Comparison of ENCODE assay signal across 9 cellular contexts in genomic region chr14:105475269-105475915, GRCh38. TPM values are rescaled to one million over a fixed set of nuclear protein-coding genes. Genes with fewer than 3 reads are reported as not detected.
DNase-seq lines count a peak whose midpoint lies in the region; ATAC-seq and TF ChIP-seq lines count a peak whose summit lies in the region.
"Had no signal": no experiment of that assay in that cellular context is flagged by ENCODE, and none has a peak within 500 bp of the region (broad histone marks: within the 10 kb centered on the region; RNA-seq: fewer than 3 reads in every experiment).

No MANE protein-coding gene starts in this region.

- TF ChIP-seq POLR2A in prostate gland (IDR thresholded peaks at IDR 0.05), result peak; percentile 35

- no peak overlapping the region for H3K27ac Mint-ChIP-seq in GM23338

- CTCF ChIA-PET in SK-N-SH (lab: Yijun Ruan, JAX) (interaction anchor here (1.2 to 3.1 kb wide), 4 partner anchors 11 to 24 kb away, joined by 4 to 34 read pairs (median 9); partner anchors contain the start of genes CRIP1 and TEDC1), GM10248 (lab: Yijun Ruan, JAX) (interaction anchor here (2.7 kb wide), 1 partner anchor 14 kb away, joined by 10 read pairs; no protein-coding TSS in a partner anchor)

- TF ChIP-seq CTCF in GM23338 (conservative IDR thresholded peaks at IDR 0.05; ENCODE audit: low read depth in 2 of 2) (no peak), SK-N-SH (IDR thresholded peaks at IDR 0.05) (no peak), prostate gland (IDR thresholded peaks at IDR 0.05) (no peak), GM10248 (IDR thresholded peaks at IDR 0.05; ENCODE audit: control extremely low read depth, extremely low read depth, low read depth, missing control alignments) (no peak)

- peak overlapping the region; percentile 70 for H3K4me3 ChIP-seq in GM23338
- peak overlapping the region; percentile 92 to 96 for H3K4me3 ChIP-seq in SK-N-SH (ENCODE audit: low read depth in 2 of 2, low read length in 1 of 2)
- peak overlapping the region; percentile 50 to 73 for H3K4me3 ChIP-seq in prostate gland

- H3K4me3 Mint-ChIP-seq in GM23338, result peak overlapping the region; percentile 59; the same call in 2 of the 3 replicates

- 15% methylated on average over 9 of the region's 39 CpGs for WGBS in SK-N-SH (ENCODE audit: low lambda C conversion rate)
- WGBS in prostate gland, result 4% methylated on average over 32 of the region's 39 CpGs

- H3K9me3 ChIP-seq in SK-N-SH (no peaks in the 10 kb centered on the region), prostate gland (no peaks in the 10 kb centered on the region)

- H3K36me3 ChIP-seq in GM23338 (ENCODE audit: insufficient read depth) (no peaks in the 10 kb centered on the region), SK-N-SH (replicated peaks in 1 of 2; ENCODE audit: control insufficient read depth in 1 of 2, insufficient read depth in 2 of 2, low read length in 1 of 2) (peaks cover 0 to 6% of the 10 kb centered on the region in 2 experiments), prostate gland (no peaks in the 10 kb centered on the region)

- no peak for TF ChIP-seq RAD21 in SK-N-SH (IDR thresholded peaks at IDR 0.05; ENCODE audit: low read length)

- H4K20me1 ChIP-seq in GM23338 (replicated peaks; ENCODE audit: insufficient read depth) (no peaks in the 10 kb centered on the region; the same call in 1 of the 2 replicates), SK-N-SH (ENCODE audit: insufficient read depth) (peaks cover 6% of the 10 kb centered on the region; the same call in 1 of the 2 replicates)

- peak overlapping the region; percentile 78 for H3K4me2 ChIP-seq in GM23338
- peak overlapping the region; percentile 96 for H3K4me2 ChIP-seq in SK-N-SH

- no peaks in the 10 kb centered on the region for H3K9me3 Mint-ChIP-seq in GM23338

- DNase-seq in GM23338 (ENCODE audit: low spot score), result peak; percentile 44
- DNase-seq in SK-N-SH, result no peak
- peak; percentile 30 for DNase-seq in globus pallidus (ENCODE audit: low spot score)
- no peak for DNase-seq in prostate gland (ENCODE audit: low spot score)
- no peak for DNase-seq in MV-4-11 (lab: John Stamatoyannopoulos, UW)
- no peak for DNase-seq in NK-92 treated with Interleukin-12 subunit alpha and Interleukin-12 subunit beta, amount 100 ng/mL, for 24 hours (lab: John Stamatoyannopoulos, UW)
- no peak for DNase-seq in GM10248 (ENCODE audit: extremely low spot score)

- ATAC-seq in GM23338 (no peak), GM21447 (IDR thresholded peaks at IDR 0.05; ENCODE audit: unreplicated experiment) (no peak)

- 0 out of 4 replicates have a peak, but pooled peaks of 1 of the 2 experiments have one; percentile 7 for TF ChIP-seq EP300 in SK-N-SH (IDR thresholded peaks at IDR 0.05; ENCODE audit: borderline replicate concordance in 1 of 2, low read depth in 1 of 2, low read length in 1 of 2)

- H3K4me1 Mint-ChIP-seq in GM23338, result peaks cover 9% of the 10 kb centered on the region; the same call in 2 of the 3 replicates

- H3K9ac ChIP-seq in SK-N-SH, result peak overlapping the region; percentile 99

- no peaks in the 10 kb centered on the region for H3K79me2 ChIP-seq in GM23338 (replicated peaks; ENCODE audit: insufficient read depth)
- H3K79me2 ChIP-seq in SK-N-SH (ENCODE audit: insufficient read depth), result peaks cover 32% of the 10 kb centered on the region

- H3K27me3 ChIP-seq in GM23338 (ENCODE audit: insufficient read depth) (peaks cover 56% of the 10 kb centered on the region), SK-N-SH (ENCODE audit: insufficient read depth) (no peaks in the 10 kb centered on the region), prostate gland (replicated peaks; ENCODE audit: insufficient read depth) (no peaks in the 10 kb centered on the region)

- H2AFZ ChIP-seq in GM23338 (peak overlapping the region; percentile 74), SK-N-SH (ENCODE audit: low read depth) (no peak overlapping the region)

- H3F3A ChIP-seq in GM23338 (replicated peaks; ENCODE audit: low read depth), result peaks cover 8% of the 10 kb centered on the region; the same call in 1 of the 2 replicates
- peaks cover 21% of the 10 kb centered on the region for H3F3A ChIP-seq in SK-N-SH (replicated peaks; ENCODE audit: insufficient read depth)

- intact Hi-C loops in prostate gland (cut with DNase I), result no loop called here

- H3K9me2 ChIP-seq in GM23338 (ENCODE audit: insufficient read depth) (no peaks in the 10 kb centered on the region), SK-N-SH (no peaks in the 10 kb centered on the region)

- peaks cover 53% of the 10 kb centered on the region for H3K27me3 Mint-ChIP-seq in GM23338 (ENCODE audit: insufficient read depth, low read depth, poor library complexity)

- H3K27ac ChIP-seq in GM23338 (ENCODE audit: low read depth) (no peak overlapping the region), SK-N-SH (ENCODE audit: low read depth in 2 of 2, low read length in 1 of 2) (peak overlapping the region; percentile 89 to 99), prostate gland (peak overlapping the region; percentile 81 to 85)

- peaks cover 17% of the 10 kb centered on the region; the same call in 1 of the 2 replicates for H3K4me1 ChIP-seq in GM23338 (ENCODE audit: insufficient read depth)
- peaks cover 20 to 60% of the 10 kb centered on the region in 2 experiments; a peak in 3 of 4 replicates for H3K4me1 ChIP-seq in SK-N-SH (ENCODE audit: control insufficient read depth in 1 of 2, insufficient read depth in 2 of 2, low read depth in 1 of 2, low read length in 1 of 2)
- H3K4me1 ChIP-seq in prostate gland (replicated peaks), result peaks cover 36% of the 10 kb centered on the region

- POLR2A ChIA-PET in SK-N-SH (lab: Yijun Ruan, JAX) (interaction anchor here (1.4 kb wide), 1 partner anchor 15 kb away, joined by 9 read pairs; no protein-coding TSS in a partner anchor), GM10248 (lab: Yijun Ruan, JAX) (no interaction called here)

- no peaks in the 10 kb centered on the region for H3K36me3 Mint-ChIP-seq in GM23338 (ENCODE audit: low read depth)

TF ChIP-seq in GM23338, 12 proteins besides CTCF, POLR2A, EP300 and RAD21:
- no peak for TF ChIP-seq ZNF114 (CRISPR knock-in tag; IDR thresholded peaks at IDR 0.05)
- TF ChIP-seq EZH2 (IDR thresholded peaks at IDR 0.05; ENCODE audit: low read depth, unreplicated experiment), result peak; percentile 50

TF ChIP-seq in SK-N-SH, 30 proteins besides CTCF, POLR2A, EP300 and RAD21 (continues in another document):
- 0 out of 2 replicates have a peak, but pooled peaks have one; percentile 2 for TF ChIP-seq PBX3 (IDR thresholded peaks at IDR 0.05)
- no peak for TF ChIP-seq TEAD4 (IDR thresholded peaks at IDR 0.05; ENCODE audit: borderline replicate concordance, insufficient read depth)

RNA-seq across cellular contexts. Expression of gene CRIP2, which starts 0.8 kb away (rescaled TPM):
- 3.4 and 5.0 TPM in 2 replicates for total RNA-seq in GM23338 (2014; rRNA removed; shearing (Covaris generic))
- polyA plus RNA-seq in GM23338 (2016; fragmentation: Nextera tagmentation; extraction: Ambion mirVana) (9.6 and 12.3 TPM in 2 replicates), SK-N-SH (2012; rRNA removed) (219 and 335 TPM in 2 replicates)
- polyA plus RNA-seq in SK-N-SH (2012; cell fraction: cytosol; rRNA removed), result 154 and 228 TPM in 2 replicates
- polyA plus RNA-seq in SK-N-SH (2012; cell fraction: nucleus; rRNA removed), result 326 and 608 TPM in 2 replicates
- total RNA-seq in prostate gland, result 100 to 1,000 TPM in 1 of 2 donors, 10 to 100 TPM in 1; 86.7 to 134 TPM

RNA-seq across cellular contexts. Expression of gene CRIP1, which starts 11.3 kb away (rescaled TPM):
- 0.80 and 7.7 TPM in 2 replicates for total RNA-seq in GM23338 (2014; rRNA removed; shearing (Covaris generic))
- polyA plus RNA-seq in GM23338 (2016; fragmentation: Nextera tagmentation; extraction: Ambion mirVana) (8.4 and 13.2 TPM in 2 replicates), SK-N-SH (2012; rRNA removed) (0.68 and 0.72 TPM in 2 replicates)
- 0.09 TPM in 1 of 2 replicates, not detected in the other for polyA plus RNA-seq in SK-N-SH (2012; cell fraction: cytosol; rRNA removed)
- 9.8 and 16.8 TPM in 2 replicates for polyA plus RNA-seq in SK-N-SH (2012; cell fraction: nucleus; rRNA removed)
- total RNA-seq in prostate gland, result 10 to 100 TPM in 1 of 2 donors, 1 to 10 TPM in 1; 4.2 to 22.0 TPM
- total RNA-seq: SK-MEL-5 had no signal

RNA-seq across cellular contexts. Expression of gene TEDC1, which starts 15.7 kb away (rescaled TPM):
- 3.9 and 16.3 TPM in 2 replicates for total RNA-seq in GM23338 (2014; rRNA removed; shearing (Covaris generic))
- polyA plus RNA-seq in GM23338 (2016; fragmentation: Nextera tagmentation; extraction: Ambion mirVana), result 4.1 and 5.9 TPM in 2 replicates
- 10.9 and 13.4 TPM in 2 replicates for polyA plus RNA-seq in SK-N-SH (2012; rRNA removed)
- 4.4 and 7.2 TPM in 2 replicates for polyA plus RNA-seq in SK-N-SH (2012; cell fraction: cytosol; rRNA removed)
- 33.0 and 74.2 TPM in 2 replicates for polyA plus RNA-seq in SK-N-SH (2012; cell fraction: nucleus; rRNA removed)
- 1 to 10 TPM; 7.5 to 8.9 TPM for total RNA-seq in prostate gland

RNA-seq across cellular contexts. Expression of gene TMEM121, which starts 51.0 kb away (rescaled TPM):
- total RNA-seq in GM23338 (2014; rRNA removed; shearing (Covaris generic)), result 0.93 and 1.3 TPM in 2 replicates
- 0.13 and 0.42 TPM in 2 replicates for polyA plus RNA-seq in GM23338 (2016; fragmentation: Nextera tagmentation; extraction: Ambion mirVana)
- polyA plus RNA-seq in SK-N-SH (2012; rRNA removed), result 7.2 and 9.1 TPM in 2 replicates
- polyA plus RNA-seq in SK-N-SH (2012; cell fraction: cytosol; rRNA removed), result 2.1 and 5.7 TPM in 2 replicates
- polyA plus RNA-seq in SK-N-SH (2012; cell fraction: nucleus; rRNA removed), result 5.1 and 5.9 TPM in 2 replicates
- total RNA-seq in prostate gland, result 10 to 100 TPM; 11.1 to 15.7 TPM

RNA-seq across cellular contexts. Expression of gene MTA1, which starts 55.8 kb away (rescaled TPM):
- 104 and 126 TPM in 2 replicates for total RNA-seq in GM23338 (2014; rRNA removed; shearing (Covaris generic))
- polyA plus RNA-seq in GM23338 (2016; fragmentation: Nextera tagmentation; extraction: Ambion mirVana), result 53.3 and 63.2 TPM in 2 replicates
- polyA plus RNA-seq in SK-N-SH (2012; rRNA removed), result 74.8 and 96.3 TPM in 2 replicates
- 45.4 and 60.6 TPM in 2 replicates for polyA plus RNA-seq in SK-N-SH (2012; cell fraction: cytosol; rRNA removed)
- polyA plus RNA-seq in SK-N-SH (2012; cell fraction: nucleus; rRNA removed), result 499 and 721 TPM in 2 replicates
- total RNA-seq in prostate gland, result 100 to 1,000 TPM in 1 of 2 donors, 10 to 100 TPM in 1; 58.9 to 155 TPM

Comparison
In these comparisons a context has a peak if more than half of its experiments do, and no peak if none do; other contexts are left out.
1. DNase-seq: peak in GM23338 (single experiment) and globus pallidus (single experiment); none in SK-N-SH (single experiment), prostate gland (single experiment), MV-4-11 (single experiment), NK-92 treated with Interleukin-12 subunit alpha and Interleukin-12 subunit beta, amount 100 ng/mL, for 24 hours (single experiment) and GM10248 (single experiment).
2. RNA of gene CRIP2, which starts 0.8 kb away (total RNA-seq): 86.7 to 134 TPM in prostate gland; 3.4 to 5.0 TPM in GM23338; every median in the first group is over 10 times any median in the second.
3. Peak in every context shown above with its lines, with median percentiles within 50 percentile points of each other: H3K4me3 ChIP-seq.